Comparison of ENCODE assay signal across 33 cellular contexts in the genomic region with DNA sequence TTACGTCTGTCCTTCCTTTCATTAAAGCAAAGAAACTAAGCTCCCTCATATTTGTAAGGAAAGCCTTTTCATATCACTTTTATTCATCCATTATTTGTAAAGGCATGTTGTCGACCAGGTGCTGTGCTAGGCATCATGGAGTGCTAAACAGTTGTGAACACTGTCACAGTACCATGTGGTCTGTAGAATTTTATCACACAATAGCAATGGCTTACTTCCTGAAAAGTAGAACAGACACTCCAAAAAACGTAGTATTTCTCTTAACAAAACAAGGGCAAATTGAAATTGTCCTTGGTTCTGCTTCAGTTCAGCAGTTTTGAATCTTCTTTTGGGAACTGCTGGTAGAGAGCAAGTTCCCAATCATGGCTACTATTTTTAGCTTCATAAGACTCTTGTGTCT.
"Had no signal": no experiment of that assay in that cellular context is flagged by ENCODE, and none has a peak within 500 bp of the region (broad histone marks: within the 10 kb centered on the region; RNA-seq: fewer than 3 reads in every experiment).

No MANE protein-coding gene starts in this region.

- ATAC-seq: activated CD4-positive, alpha-beta T cell treated with anti-CD3 and anti-CD28 coated beads for 36 hours; activated CD4-positive, CD25-positive, alpha-beta regulatory T cell treated with anti-CD3 and anti-CD28 coated beads, Interleukin-2, amount 50 U/mL, for 24 hours; activated naive CD8-positive, alpha-beta T cell treated with anti-CD3 and anti-CD28 coated beads, Interleukin-2, amount 50 U/mL, for 24 hours; activated T-cell treated with anti-CD3 and anti-CD28 coated beads, Interleukin-2, amount 50 U/mL, for 4 hours; Panc1 had no signal

- H3K27ac Mint-ChIP-seq: activated CD4-positive, alpha-beta T cell treated with anti-CD3 and anti-CD28 coated beads for 36 hours; activated CD4-positive, alpha-beta T cell treated with anti-CD3 and anti-CD28 coated beads, Interleukin-2, amount 10 ng/mL, durations not matched to agents 7 days and 5 days; activated naive CD4-positive, alpha-beta T cell treated with anti-CD3 and anti-CD28 coated beads, Interleukin-2, amount 10 ng/mL, durations not matched to agents 7 days and 5 days; activated naive CD8-positive, alpha-beta T cell; activated naive CD8-positive, alpha-beta T cell treated with anti-CD3 and anti-CD28 coated beads, Interleukin-2, amount 50 U/mL, for 24 hours; activated T-helper 1 cell treated with anti-CD3 and anti-CD28 coated beads, Interleukin-12 subunit alpha, Interleukin-12 subunit beta, Interleukin-2, Interleukin-4 antibody, amounts not matched to agents 30 ng/mL and 10 ng/mL and 1 ng/mL, durations not matched to agents 14 hours and 24 hours and 36 hours had no signal

- H3K4me3 Mint-ChIP-seq: activated CD4-positive, alpha-beta T cell treated with anti-CD3 and anti-CD28 coated beads for 36 hours; activated CD4-positive, alpha-beta T cell treated with anti-CD3 and anti-CD28 coated beads, Interleukin-2, amount 10 ng/mL, durations not matched to agents 7 days and 5 days; activated naive CD4-positive, alpha-beta T cell treated with anti-CD3 and anti-CD28 coated beads, Interleukin-2, amount 10 ng/mL, durations not matched to agents 7 days and 5 days; activated naive CD8-positive, alpha-beta T cell; activated naive CD8-positive, alpha-beta T cell treated with anti-CD3 and anti-CD28 coated beads, Interleukin-2, amount 50 U/mL, for 24 hours; activated T-cell treated with anti-CD3 and anti-CD28 coated beads, Interleukin-2, amount 50 U/mL, for 4 hours; activated T-helper 1 cell treated with anti-CD3 and anti-CD28 coated beads, Interleukin-12 subunit alpha, Interleukin-12 subunit beta, Interleukin-2, Interleukin-4 antibody, amounts not matched to agents 30 ng/mL and 10 ng/mL and 1 ng/mL, durations not matched to agents 14 hours and 24 hours and 36 hours had no signal

- H3K4me1 Mint-ChIP-seq: activated CD4-positive, alpha-beta T cell treated with anti-CD3 and anti-CD28 coated beads for 36 hours; activated CD4-positive, alpha-beta T cell treated with anti-CD3 and anti-CD28 coated beads, Interleukin-2, amount 10 ng/mL, durations not matched to agents 7 days and 5 days; activated naive CD4-positive, alpha-beta T cell treated with anti-CD3 and anti-CD28 coated beads, Interleukin-2, amount 10 ng/mL, durations not matched to agents 7 days and 5 days; activated naive CD8-positive, alpha-beta T cell treated with anti-CD3 and anti-CD28 coated beads, Interleukin-2, amount 50 U/mL, for 24 hours had no signal

- H3K27me3 Mint-ChIP-seq: activated CD4-positive, alpha-beta T cell treated with anti-CD3 and anti-CD28 coated beads for 36 hours; activated CD4-positive, alpha-beta T cell treated with anti-CD3 and anti-CD28 coated beads, Interleukin-2, amount 10 ng/mL, durations not matched to agents 7 days and 5 days; activated naive CD4-positive, alpha-beta T cell treated with anti-CD3 and anti-CD28 coated beads, Interleukin-2, amount 10 ng/mL, durations not matched to agents 7 days and 5 days; activated naive CD8-positive, alpha-beta T cell treated with anti-CD3 and anti-CD28 coated beads, Interleukin-2, amount 50 U/mL, for 24 hours had no signal

- H3K9me3 ChIP-seq: MG63 had no signal

- H3K9me3 Mint-ChIP-seq: activated CD4-positive, alpha-beta T cell treated with anti-CD3 and anti-CD28 coated beads, Interleukin-2, amount 10 ng/mL, durations not matched to agents 7 days and 5 days; activated naive CD4-positive, alpha-beta T cell treated with anti-CD3 and anti-CD28 coated beads, Interleukin-2, amount 10 ng/mL, durations not matched to agents 7 days and 5 days; activated naive CD8-positive, alpha-beta T cell treated with anti-CD3 and anti-CD28 coated beads, Interleukin-2, amount 50 U/mL, for 24 hours; activated T-cell treated with anti-CD3 and anti-CD28 coated beads, Interleukin-2, amount 50 U/mL, for 4 hours; activated T-helper 1 cell treated with anti-CD3 and anti-CD28 coated beads, Interleukin-12 subunit alpha, Interleukin-12 subunit beta, Interleukin-2, Interleukin-4 antibody, amounts not matched to agents 30 ng/mL and 10 ng/mL and 1 ng/mL, durations not matched to agents 14 hours and 24 hours and 36 hours had no signal

- H3K4me3 ChIP-seq: MG63 had no signal

- DNase-seq: activated CD4-positive, alpha-beta T cell treated with anti-CD3 and anti-CD28 coated beads for 36 hours; activated CD4-positive, alpha-beta T cell treated with anti-CD3 and anti-CD28 coated beads, Interleukin-2, amount 10 ng/mL, durations not matched to agents 7 days and 5 days; activated CD4-positive, alpha-beta T cell treated with anti-CD3 and anti-CD28 coated beads, Interleukin-2, amount 50 U/mL, for 48 hours; activated CD8-positive, alpha-beta memory T cell treated with anti-CD3 and anti-CD28 coated beads, Interleukin-2, amount 50 U/mL, for 4 hours; activated gamma-delta T cell treated with Interleukin-2 at 50 U/mL for 16 hours; activated naive CD4-positive, alpha-beta T cell treated with anti-CD3 and anti-CD28 coated beads, Interleukin-2, amount 10 ng/mL, durations not matched to agents 7 days and 5 days; activated naive CD8-positive, alpha-beta T cell treated with anti-CD3 and anti-CD28 coated beads, Interleukin-2, amount 50 U/mL, for 24 hours; activated T-cell treated with anti-CD3 and anti-CD28 coated beads for 4 hours; activated T-cell treated with anti-CD3 and anti-CD28 coated beads, Interleukin-2, amount 50 U/mL, for 4 hours; anterior cingulate cortex; brain microvascular endothelial cell; central memory CD4-positive, alpha-beta T cell; Kasumi-1; KG1; MG63; NCI-H1048; NCI-H1105 treated with DMSO at 0.1 percent for 48 hours; NCI-H1436; NCI-H1694; NCI-H1930; NCI-H2081 treated with DMSO at 0.1 percent for 48 hours; NCI-H345; NCI-H526; NCI-H748 treated with DMSO at 0.1 percent for 48 hours; RPMI8226; SW 1271; T-helper 1 cell; T-helper 2 cell; T-helper 9 cell had no signal

- H3K27me3 ChIP-seq: brain microvascular endothelial cell, MG63 had no signal

- H3K27ac ChIP-seq: brain microvascular endothelial cell had no signal

- H3K36me3 ChIP-seq: brain microvascular endothelial cell, MG63 had no signal

- H3K36me3 Mint-ChIP-seq: activated naive CD4-positive, alpha-beta T cell treated with anti-CD3 and anti-CD28 coated beads, Interleukin-2, amount 10 ng/mL, durations not matched to agents 7 days and 5 days; activated naive CD8-positive, alpha-beta T cell had no signal
